1 cellular context compared by ENCODE assay signal in genomic region chr11:47407746-47408590, GRCh38.
TF ChIP-seq lines count a peak whose summit lies in the region.

SLC39A13 (plus strand) TSS chr11:47408590; CDS start chr11:47410095, 1,505 bp downstream.

TF ChIP-seq in HepG2, 621 proteins besides CTCF, POLR2A, EP300 and RAD21 (continued from another document and continues in another):
- TF ChIP-seq, protein P1, sequence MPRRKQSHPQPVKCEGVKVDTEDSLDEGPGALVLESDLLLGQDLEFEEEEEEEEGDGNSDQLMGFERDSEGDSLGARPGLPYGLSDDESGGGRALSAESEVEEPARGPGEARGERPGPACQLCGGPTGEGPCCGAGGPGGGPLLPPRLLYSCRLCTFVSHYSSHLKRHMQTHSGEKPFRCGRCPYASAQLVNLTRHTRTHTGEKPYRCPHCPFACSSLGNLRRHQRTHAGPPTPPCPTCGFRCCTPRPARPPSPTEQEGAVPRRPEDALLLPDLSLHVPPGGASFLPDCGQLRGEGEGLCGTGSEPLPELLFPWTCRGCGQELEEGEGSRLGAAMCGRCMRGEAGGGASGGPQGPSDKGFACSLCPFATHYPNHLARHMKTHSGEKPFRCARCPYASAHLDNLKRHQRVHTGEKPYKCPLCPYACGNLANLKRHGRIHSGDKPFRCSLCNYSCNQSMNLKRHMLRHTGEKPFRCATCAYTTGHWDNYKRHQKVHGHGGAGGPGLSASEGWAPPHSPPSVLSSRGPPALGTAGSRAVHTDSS (CRISPR knock-in tag; conservative IDR thresholded peaks at IDR 0.05): no peak
- TF ChIP-seq, protein P2, sequence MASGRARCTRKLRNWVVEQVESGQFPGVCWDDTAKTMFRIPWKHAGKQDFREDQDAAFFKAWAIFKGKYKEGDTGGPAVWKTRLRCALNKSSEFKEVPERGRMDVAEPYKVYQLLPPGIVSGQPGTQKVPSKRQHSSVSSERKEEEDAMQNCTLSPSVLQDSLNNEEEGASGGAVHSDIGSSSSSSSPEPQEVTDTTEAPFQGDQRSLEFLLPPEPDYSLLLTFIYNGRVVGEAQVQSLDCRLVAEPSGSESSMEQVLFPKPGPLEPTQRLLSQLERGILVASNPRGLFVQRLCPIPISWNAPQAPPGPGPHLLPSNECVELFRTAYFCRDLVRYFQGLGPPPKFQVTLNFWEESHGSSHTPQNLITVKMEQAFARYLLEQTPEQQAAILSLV (CRISPR knock-in tag; IDR thresholded peaks at IDR 0.05; ENCODE audit: borderline replicate concordance): peak; percentile 71; the same call in 1 of the 2 replicates
- TF ChIP-seq ZBTB2 (CRISPR knock-in tag; IDR thresholded peaks at IDR 0.05; ENCODE audit: low read depth): peak; percentile 100
- TF ChIP-seq ZNF180 (CRISPR knock-in tag; IDR thresholded peaks at IDR 0.05; ENCODE audit: borderline replicate concordance, low read depth): no peak
- no peak for TF ChIP-seq ZNF296 (CRISPR knock-in tag; conservative IDR thresholded peaks at IDR 0.05)
- TF ChIP-seq ZNF430 (CRISPR knock-in tag; IDR thresholded peaks at IDR 0.05): peak; percentile 88
- TF ChIP-seq STAT6 (CRISPR knock-in tag; IDR thresholded peaks at IDR 0.05; ENCODE audit: borderline replicate concordance): no peak
- peak; percentile 56; the same call in 1 of the 2 replicates for TF ChIP-seq ZFAT (CRISPR knock-in tag; conservative IDR thresholded peaks at IDR 0.05)
- 0 out of 2 replicates have a peak, but pooled peaks have one; percentile 71 for TF ChIP-seq ZBTB7B (CRISPR knock-in tag; IDR thresholded peaks at IDR 0.05)
- TF ChIP-seq, protein P3, sequence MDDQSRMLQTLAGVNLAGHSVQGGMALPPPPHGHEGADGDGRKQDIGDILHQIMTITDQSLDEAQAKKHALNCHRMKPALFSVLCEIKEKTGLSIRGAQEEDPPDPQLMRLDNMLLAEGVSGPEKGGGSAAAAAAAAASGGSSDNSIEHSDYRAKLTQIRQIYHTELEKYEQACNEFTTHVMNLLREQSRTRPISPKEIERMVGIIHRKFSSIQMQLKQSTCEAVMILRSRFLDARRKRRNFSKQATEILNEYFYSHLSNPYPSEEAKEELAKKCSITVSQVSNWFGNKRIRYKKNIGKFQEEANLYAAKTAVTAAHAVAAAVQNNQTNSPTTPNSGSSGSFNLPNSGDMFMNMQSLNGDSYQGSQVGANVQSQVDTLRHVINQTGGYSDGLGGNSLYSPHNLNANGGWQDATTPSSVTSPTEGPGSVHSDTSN (CRISPR knock-in tag; IDR thresholded peaks at IDR 0.05; ENCODE audit: borderline replicate concordance): no peak
- TF ChIP-seq KDM1A (CRISPR knock-in tag; IDR thresholded peaks at IDR 0.05): no peak
- TF ChIP-seq ZNF337 (CRISPR knock-in tag; IDR thresholded peaks at IDR 0.05; ENCODE audit: borderline replicate concordance, low read depth): peak; percentile 83; the same call in 1 of the 2 replicates
- TF ChIP-seq ZC3H4 (CRISPR knock-in tag; IDR thresholded peaks at IDR 0.05; ENCODE audit: borderline replicate concordance): peak; percentile 24; the same call in 1 of the 2 replicates
- no peak for TF ChIP-seq ZNF75D (CRISPR knock-in tag; IDR thresholded peaks at IDR 0.05; ENCODE audit: borderline replicate concordance)
- TF ChIP-seq, protein P4, sequence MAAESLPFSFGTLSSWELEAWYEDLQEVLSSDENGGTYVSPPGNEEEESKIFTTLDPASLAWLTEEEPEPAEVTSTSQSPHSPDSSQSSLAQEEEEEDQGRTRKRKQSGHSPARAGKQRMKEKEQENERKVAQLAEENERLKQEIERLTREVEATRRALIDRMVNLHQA (CRISPR knock-in tag; IDR thresholded peaks at IDR 0.05): no peak
- peak; percentile 64 for TF ChIP-seq FOXO1 (CRISPR knock-in tag; IDR thresholded peaks at IDR 0.05)
- peak; percentile 65; the same call in 1 of the 2 replicates for TF ChIP-seq CREBL2 (CRISPR knock-in tag; IDR thresholded peaks at IDR 0.05; ENCODE audit: borderline replicate concordance)
- TF ChIP-seq ZFYVE20 (CRISPR knock-in tag; IDR thresholded peaks at IDR 0.05; ENCODE audit: borderline replicate concordance, low read depth): no peak
- TF ChIP-seq ZFP36 (IDR thresholded peaks at IDR 0.05; ENCODE audit: borderline replicate concordance, low read depth, low read length, partially characterized antibody): no peak
- no peak for TF ChIP-seq MEIS2 (CRISPR knock-in tag; IDR thresholded peaks at IDR 0.05)
- TF ChIP-seq SP140L (CRISPR knock-in tag; IDR thresholded peaks at IDR 0.05; ENCODE audit: borderline replicate concordance): no peak
- TF ChIP-seq FOSL1 (CRISPR knock-in tag; IDR thresholded peaks at IDR 0.05; ENCODE audit: borderline replicate concordance): no peak
- TF ChIP-seq HHEX (CRISPR knock-in tag; IDR thresholded peaks at IDR 0.05): no peak
- no peak; the same call in 1 of the 2 replicates for TF ChIP-seq ZNF558 (CRISPR knock-in tag; IDR thresholded peaks at IDR 0.05; ENCODE audit: borderline replicate concordance)
- peak; percentile 25; the same call in 1 of the 2 replicates for TF ChIP-seq SOX5 (CRISPR knock-in tag; IDR thresholded peaks at IDR 0.05; ENCODE audit: borderline replicate concordance)
- peak; percentile 33; the same call in 1 of the 2 replicates for TF ChIP-seq ELF1 (CRISPR knock-in tag; IDR thresholded peaks at IDR 0.05)
- no peak for TF ChIP-seq SMAD9 (CRISPR knock-in tag; IDR thresholded peaks at IDR 0.05)
- TF ChIP-seq ERF (CRISPR knock-in tag; IDR thresholded peaks at IDR 0.05): peak; percentile 65; the same call in 1 of the 2 replicates
- 0 out of 2 replicates have a peak, but pooled peaks have one; percentile 60 for TF ChIP-seq ZNF10 (CRISPR knock-in tag; IDR thresholded peaks at IDR 0.05; ENCODE audit: borderline replicate concordance, low read depth)
- TF ChIP-seq, protein P5, sequence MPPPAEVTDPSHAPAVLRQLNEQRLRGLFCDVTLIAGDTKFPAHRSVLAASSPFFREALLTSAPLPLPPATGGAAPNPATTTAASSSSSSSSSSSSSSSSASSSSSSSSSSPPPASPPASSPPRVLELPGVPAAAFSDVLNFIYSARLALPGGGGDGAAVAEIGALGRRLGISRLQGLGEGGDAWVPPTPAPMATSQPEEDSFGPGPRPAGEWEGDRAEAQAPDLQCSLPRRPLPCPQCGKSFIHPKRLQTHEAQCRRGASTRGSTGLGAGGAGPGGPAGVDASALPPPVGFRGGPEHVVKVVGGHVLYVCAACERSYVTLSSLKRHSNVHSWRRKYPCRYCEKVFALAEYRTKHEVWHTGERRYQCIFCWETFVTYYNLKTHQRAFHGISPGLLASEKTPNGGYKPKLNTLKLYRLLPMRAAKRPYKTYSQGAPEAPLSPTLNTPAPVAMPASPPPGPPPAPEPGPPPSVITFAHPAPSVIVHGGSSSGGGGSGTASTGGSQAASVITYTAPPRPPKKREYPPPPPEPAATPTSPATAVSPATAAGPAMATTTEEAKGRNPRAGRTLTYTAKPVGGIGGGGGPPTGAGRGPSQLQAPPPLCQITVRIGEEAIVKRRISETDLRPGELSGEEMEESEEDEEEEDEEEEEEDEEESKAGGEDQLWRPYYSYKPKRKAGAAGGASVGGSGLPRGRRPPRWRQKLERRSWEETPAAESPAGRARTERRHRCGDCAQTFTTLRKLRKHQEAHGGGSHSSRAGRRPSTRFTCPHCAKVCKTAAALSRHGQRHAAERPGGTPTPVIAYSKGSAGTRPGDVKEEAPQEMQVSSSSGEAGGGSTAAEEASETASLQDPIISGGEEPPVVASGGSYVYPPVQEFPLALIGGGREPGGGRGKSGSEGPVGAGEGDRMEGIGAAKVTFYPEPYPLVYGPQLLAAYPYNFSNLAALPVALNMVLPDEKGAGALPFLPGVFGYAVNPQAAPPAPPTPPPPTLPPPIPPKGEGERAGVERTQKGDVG (CRISPR knock-in tag; IDR thresholded peaks at IDR 0.05; ENCODE audit: borderline replicate concordance): no peak
- peak; percentile 74; the same call in 1 of the 2 replicates for TF ChIP-seq ZNF160 (CRISPR knock-in tag; IDR thresholded peaks at IDR 0.05)
- peak; percentile 82 for TF ChIP-seq HCFC1 (IDR thresholded peaks at IDR 0.05; ENCODE audit: low read depth, low read length)
- TF ChIP-seq, protein P6, sequence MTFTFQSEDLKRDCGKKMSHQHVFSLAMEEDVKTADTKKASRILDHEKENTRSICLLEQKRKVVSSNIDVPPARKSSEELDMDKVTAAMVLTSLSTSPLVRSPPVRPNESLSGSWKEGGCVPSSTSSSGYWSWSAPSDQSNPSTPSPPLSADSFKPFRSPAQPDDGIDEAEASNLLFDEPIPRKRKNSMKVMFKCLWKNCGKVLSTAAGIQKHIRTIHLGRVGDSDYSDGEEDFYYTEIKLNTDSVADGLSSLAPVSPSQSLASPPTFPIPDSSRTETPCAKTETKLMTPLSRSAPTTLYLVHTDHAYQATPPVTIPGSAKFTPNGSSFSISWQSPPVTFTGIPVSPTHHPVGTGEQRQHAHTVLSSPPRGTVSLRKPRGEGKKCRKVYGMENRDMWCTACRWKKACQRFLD (CRISPR knock-in tag; IDR thresholded peaks at IDR 0.05; ENCODE audit: borderline replicate concordance): 0 out of 2 replicates have a peak, but pooled peaks have one; percentile 69
- no peak for TF ChIP-seq ZNF660 (CRISPR knock-in tag; IDR thresholded peaks at IDR 0.05; ENCODE audit: borderline replicate concordance, low read depth)
- peak; percentile 76 for TF ChIP-seq ZNF563 (CRISPR knock-in tag; IDR thresholded peaks at IDR 0.05)
- TF ChIP-seq POLR2G (IDR thresholded peaks at IDR 0.05; ENCODE audit: low read depth, low read length): peak; percentile 85
- TF ChIP-seq POGZ (CRISPR knock-in tag; IDR thresholded peaks at IDR 0.05): peak; percentile 81; the same call in 1 of the 2 replicates
- TF ChIP-seq YY1 (IDR thresholded peaks at IDR 0.05; ENCODE audit: insufficient read depth, insufficient replicate concordance, low read depth, low read length): peak; percentile 86
- no peak for TF ChIP-seq SMARCE1 (IDR thresholded peaks at IDR 0.05; ENCODE audit: borderline replicate concordance)
- TF ChIP-seq ZNF629 (CRISPR knock-in tag; conservative IDR thresholded peaks at IDR 0.05): peak; percentile 17; the same call in 1 of the 2 replicates
- TF ChIP-seq ZNF552 (CRISPR knock-in tag; IDR thresholded peaks at IDR 0.05; ENCODE audit: borderline replicate concordance): peak; percentile 90
- TF ChIP-seq, protein P7, sequence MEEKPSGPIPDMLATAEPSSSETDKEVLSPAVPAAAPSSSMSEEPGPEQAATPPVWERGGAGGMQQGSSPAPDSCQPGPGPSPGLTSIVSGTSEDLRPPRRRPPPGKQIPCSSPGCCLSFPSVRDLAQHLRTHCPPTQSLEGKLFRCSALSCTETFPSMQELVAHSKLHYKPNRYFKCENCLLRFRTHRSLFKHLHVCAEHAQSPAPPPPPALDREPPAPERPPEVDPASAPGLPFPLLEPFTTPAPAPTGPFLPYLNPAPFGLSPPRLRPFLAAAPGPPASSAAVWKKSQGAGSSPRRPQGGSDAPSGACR (CRISPR knock-in tag; IDR thresholded peaks at IDR 0.05): no peak
- TF ChIP-seq ETV5 (CRISPR knock-in tag; IDR thresholded peaks at IDR 0.05; ENCODE audit: borderline replicate concordance): peak; percentile 89
- 0 out of 2 replicates have a peak, but pooled peaks have one; percentile 34 for TF ChIP-seq E2F1 (CRISPR knock-in tag; IDR thresholded peaks at IDR 0.05)
- TF ChIP-seq NR3C1 (CRISPR knock-in tag; IDR thresholded peaks at IDR 0.05): no peak
- TF ChIP-seq ATM (IDR thresholded peaks at IDR 0.05; ENCODE audit: borderline replicate concordance): no peak
- no peak for TF ChIP-seq ZNF253 (CRISPR knock-in tag; IDR thresholded peaks at IDR 0.05; ENCODE audit: borderline replicate concordance)
- 0 out of 2 replicates have a peak, but pooled peaks have one; percentile 13 for TF ChIP-seq DNMT3B (CRISPR knock-in tag; conservative IDR thresholded peaks at IDR 0.05)
- peak; percentile 86 for TF ChIP-seq ZFX (CRISPR knock-in tag; IDR thresholded peaks at IDR 0.05; ENCODE audit: low read depth)
- no peak; the same call in 1 of the 2 replicates for TF ChIP-seq IRX3 (CRISPR knock-in tag; IDR thresholded peaks at IDR 0.05; ENCODE audit: borderline replicate concordance, low read depth)
- TF ChIP-seq ZKSCAN5 (CRISPR knock-in tag; IDR thresholded peaks at IDR 0.05): no peak
- 0 out of 2 replicates have a peak, but pooled peaks have one; percentile 9 for TF ChIP-seq HNRNPL (IDR thresholded peaks at IDR 0.05; ENCODE audit: low read depth, low read length)
- no peak for TF ChIP-seq KLF11 (CRISPR knock-in tag; IDR thresholded peaks at IDR 0.05)
- TF ChIP-seq PRMT3 (CRISPR knock-in tag; IDR thresholded peaks at IDR 0.05; ENCODE audit: borderline replicate concordance, low read depth): no peak
- TF ChIP-seq ZNF567 (CRISPR knock-in tag; IDR thresholded peaks at IDR 0.05; ENCODE audit: borderline replicate concordance): peak; percentile 98
